Comparison of ENCODE assay signal across 19 cellular contexts in the genomic region with DNA sequence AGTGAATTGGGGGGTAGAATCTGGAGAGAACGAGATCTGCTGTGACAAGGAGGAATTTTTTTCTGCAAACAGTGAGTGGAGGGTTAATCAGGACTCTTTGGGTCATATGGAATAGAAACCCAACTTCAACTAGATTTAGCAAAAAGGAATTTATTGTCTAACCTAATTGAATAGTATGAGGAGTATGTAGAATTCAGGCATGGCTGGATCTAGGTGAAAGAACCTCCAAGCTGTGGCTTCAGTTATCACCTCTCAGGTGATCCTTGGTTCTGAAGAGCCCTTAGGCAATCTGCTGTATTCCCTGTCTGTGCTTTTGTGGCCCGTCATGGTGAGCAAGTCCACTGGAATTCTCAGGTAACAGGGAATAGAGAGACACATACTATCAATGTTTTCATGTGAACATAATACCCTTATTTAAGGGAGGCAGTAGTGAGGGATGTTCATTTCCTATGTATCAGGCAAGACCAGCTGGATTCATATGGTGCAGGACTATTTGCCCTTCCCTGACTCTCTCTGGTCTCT.
"Had no signal": no experiment of that assay in that cellular context is flagged by ENCODE, and none has a peak within 500 bp of the region (broad histone marks: within the 10 kb centered on the region; RNA-seq: fewer than 3 reads in every experiment).

No MANE protein-coding gene starts in this region.

- H3K4me1 Mint-ChIP-seq: endodermal cell; naive thymus-derived CD8-positive, alpha-beta T cell; stimulated activated effector memory CD8-positive, alpha-beta T cell treated with anti-CD3 and anti-CD28 coated beads, Interleukin-12 subunit alpha, Interleukin-12 subunit beta, amount 100 ng/mL, for 72 hours had no signal

- H3K4me3 ChIP-seq: colonic mucosa, heart left ventricle, mucosa of descending colon, suprapubic skin, thyroid gland, upper lobe of left lung, uterus had no signal

- H3K4me3 Mint-ChIP-seq: endodermal cell; naive thymus-derived CD8-positive, alpha-beta T cell; stimulated activated effector memory CD8-positive, alpha-beta T cell treated with anti-CD3 and anti-CD28 coated beads, Interleukin-12 subunit alpha, Interleukin-12 subunit beta, amount 100 ng/mL, for 72 hours had no signal

- H3K27ac Mint-ChIP-seq: endodermal cell; naive thymus-derived CD8-positive, alpha-beta T cell; stimulated activated effector memory CD8-positive, alpha-beta T cell treated with anti-CD3 and anti-CD28 coated beads, Interleukin-12 subunit alpha, Interleukin-12 subunit beta, amount 100 ng/mL, for 72 hours had no signal

- H3K36me3 Mint-ChIP-seq: stimulated activated effector memory CD8-positive, alpha-beta T cell treated with anti-CD3 and anti-CD28 coated beads, Interleukin-12 subunit alpha, Interleukin-12 subunit beta, amount 100 ng/mL, for 72 hours had no signal

- H3K36me3 ChIP-seq: colonic mucosa, heart left ventricle, suprapubic skin, thyroid gland, upper lobe of left lung, uterus had no signal

- H3K9me3 ChIP-seq: colonic mucosa, heart left ventricle, mucosa of descending colon, suprapubic skin, thyroid gland, upper lobe of left lung, uterus had no signal

- H3K4me1 ChIP-seq: colonic mucosa, heart left ventricle, suprapubic skin, thyroid gland, upper lobe of left lung, uterus had no signal

- ATAC-seq: heart left ventricle; mucosa of descending colon; naive thymus-derived CD8-positive, alpha-beta T cell; right cardiac atrium; stimulated activated effector memory CD8-positive, alpha-beta T cell treated with anti-CD3 and anti-CD28 coated beads, Interleukin-12 subunit alpha, Interleukin-12 subunit beta, amount 100 ng/mL, for 72 hours; stimulated activated naive CD8-positive, alpha-beta T cell treated with anti-CD3 and anti-CD28 coated beads, Interleukin-15, Interleukin-2, amounts not matched to agents 100 U/mL and 50 U/mL, for 24 hours had no signal

- FAIRE-seq: endothelial cell of umbilical vein, frontal cortex had no signal

- H3K27me3 ChIP-seq: colonic mucosa, heart left ventricle, suprapubic skin, thyroid gland, upper lobe of left lung, uterus had no signal

- H3K27ac ChIP-seq: colonic mucosa, heart left ventricle, suprapubic skin, thyroid gland, upper lobe of left lung, uterus had no signal

- DNase-seq: colonic mucosa; effector CD4-positive, alpha-beta T cell; endodermal cell; heart left ventricle; hippocampal formation; kidney glomerular epithelial cell; mucosa of descending colon; naive thymus-derived CD8-positive, alpha-beta T cell; right cardiac atrium; stimulated activated CD4-positive, alpha-beta T cell treated with anti-CD3 and anti-CD28 coated beads, Interleukin-4, amount 100 ng/mL, for 1 hour; stimulated activated CD8-positive, alpha-beta memory T cell treated with anti-CD3 and anti-CD28 coated beads, Interleukin-4, amount 100 ng/mL, for 48 hours; stimulated activated naive CD8-positive, alpha-beta T cell treated with anti-CD3 and anti-CD28 coated beads, Interleukin-15, Interleukin-2, amounts not matched to agents 100 U/mL and 50 U/mL, for 24 hours; thyroid gland; upper lobe of left lung; uterus had no signal
